ENCODE assay signal across 1 cellular context in genomic region chr20:41078329-41078728, GRCh38.
A peak's percentile ranks its signal among the peaks of the same experiment; 100 is the strongest.
TF ChIP-seq lines count a peak whose summit lies in the region.

No MANE protein-coding gene starts in this region.

TF ChIP-seq in HepG2, 621 proteins besides CTCF, POLR2A, EP300 and RAD21 (continued from another document):
- TF ChIP-seq ZMYM2 (CRISPR knock-in tag; IDR thresholded peaks at IDR 0.05) (no peak), GATAD2A (CRISPR knock-in tag; IDR thresholded peaks at IDR 0.05) (peak; percentile 52; the same call in 1 of the 2 replicates), ETV6 (CRISPR knock-in tag; conservative IDR thresholded peaks at IDR 0.05) (no peak), MXD3 (CRISPR knock-in tag; IDR thresholded peaks at IDR 0.05) (no peak), GATA4 (IDR thresholded peaks at IDR 0.05; ENCODE audit: borderline replicate concordance, low read depth) (no peak), ZNF761 (CRISPR knock-in tag; conservative IDR thresholded peaks at IDR 0.05) (no peak), CBFB (CRISPR knock-in tag; IDR thresholded peaks at IDR 0.05) (no peak), KAT8 (CRISPR knock-in tag; IDR thresholded peaks at IDR 0.05) (no peak), ZFP37 (CRISPR knock-in tag; IDR thresholded peaks at IDR 0.05; ENCODE audit: borderline replicate concordance) (no peak), ZNF530 (CRISPR knock-in tag; IDR thresholded peaks at IDR 0.05; ENCODE audit: low read depth) (no peak), GMEB1 (CRISPR knock-in tag; IDR thresholded peaks at IDR 0.05; ENCODE audit: borderline replicate concordance) (no peak), ZNF616 (CRISPR knock-in tag; IDR thresholded peaks at IDR 0.05; ENCODE audit: low read depth) (no peak), MIXL1 (CRISPR knock-in tag; IDR thresholded peaks at IDR 0.05) (peak; percentile 72), SP4 (CRISPR knock-in tag; IDR thresholded peaks at IDR 0.05) (no peak), EHMT2 (IDR thresholded peaks at IDR 0.05; ENCODE audit: borderline replicate concordance, low read depth, low read length) (no peak), ELF3 (CRISPR knock-in tag; IDR thresholded peaks at IDR 0.05) (0 out of 2 replicates have a peak, but pooled peaks have one; percentile 13), ARID3A (IDR thresholded peaks at IDR 0.05; ENCODE audit: low read depth, low read length) (peak; percentile 90), CEBPG (CRISPR knock-in tag; IDR thresholded peaks at IDR 0.05) (0 out of 2 replicates have a peak, but pooled peaks have one; percentile 13), TSC22D2 (CRISPR knock-in tag; IDR thresholded peaks at IDR 0.05; ENCODE audit: borderline replicate concordance) (no peak), THAP11 (CRISPR knock-in tag; IDR thresholded peaks at IDR 0.05) (0 out of 2 replicates have a peak, but pooled peaks have one; percentile 23), RELA (CRISPR knock-in tag; IDR thresholded peaks at IDR 0.05) (no peak), TEAD3 (CRISPR knock-in tag; optimal IDR thresholded peaks at IDR 0.05; ENCODE audit: borderline replicate concordance) (peak; percentile 95), GATAD1 (CRISPR knock-in tag; IDR thresholded peaks at IDR 0.05) (no peak), MYC (CRISPR knock-in tag; IDR thresholded peaks at IDR 0.05; ENCODE audit: borderline replicate concordance) (no peak), TARDBP (CRISPR knock-in tag; IDR thresholded peaks at IDR 0.05) (no peak), ZNF33A (CRISPR knock-in tag; IDR thresholded peaks at IDR 0.05; ENCODE audit: borderline replicate concordance) (no peak), ZNF543 (CRISPR knock-in tag; IDR thresholded peaks at IDR 0.05) (no peak), MAF1 (CRISPR knock-in tag; IDR thresholded peaks at IDR 0.05; ENCODE audit: borderline replicate concordance) (no peak), ZC3H4 (CRISPR knock-in tag; IDR thresholded peaks at IDR 0.05; ENCODE audit: borderline replicate concordance) (no peak), FOSL1 (CRISPR knock-in tag; IDR thresholded peaks at IDR 0.05; ENCODE audit: borderline replicate concordance) (no peak), IRF2 (CRISPR knock-in tag; IDR thresholded peaks at IDR 0.05) (peak; percentile 51; the same call in 1 of the 2 replicates), ZIK1 (CRISPR knock-in tag; IDR thresholded peaks at IDR 0.05; ENCODE audit: borderline replicate concordance, low read depth) (no peak)
- TF ChIP-seq, protein P1, sequence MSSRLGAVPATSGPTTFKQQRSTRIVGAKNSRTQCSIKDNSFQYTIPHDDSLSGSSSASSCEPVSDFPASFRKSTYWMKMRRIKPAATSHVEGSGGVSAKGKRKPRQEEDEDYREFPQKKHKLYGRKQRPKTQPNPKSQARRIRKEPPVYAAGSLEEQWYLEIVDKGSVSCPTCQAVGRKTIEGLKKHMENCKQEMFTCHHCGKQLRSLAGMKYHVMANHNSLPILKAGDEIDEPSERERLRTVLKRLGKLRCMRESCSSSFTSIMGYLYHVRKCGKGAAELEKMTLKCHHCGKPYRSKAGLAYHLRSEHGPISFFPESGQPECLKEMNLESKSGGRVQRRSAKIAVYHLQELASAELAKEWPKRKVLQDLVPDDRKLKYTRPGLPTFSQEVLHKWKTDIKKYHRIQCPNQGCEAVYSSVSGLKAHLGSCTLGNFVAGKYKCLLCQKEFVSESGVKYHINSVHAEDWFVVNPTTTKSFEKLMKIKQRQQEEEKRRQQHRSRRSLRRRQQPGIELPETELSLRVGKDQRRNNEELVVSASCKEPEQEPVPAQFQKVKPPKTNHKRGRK (CRISPR knock-in tag; IDR thresholded peaks at IDR 0.05): no peak
